Comparison of ENCODE assay signal across 14 cellular contexts in genomic region chr2:1654696-1655374, GRCh38.
DNase-seq lines count a peak whose midpoint lies in the region; ATAC-seq and TF ChIP-seq lines count a peak whose summit lies in the region.
"Had no signal": no experiment of that assay in that cellular context is flagged by ENCODE, and none has a peak within 500 bp of the region (broad histone marks: within the 10 kb centered on the region; RNA-seq: fewer than 3 reads in every experiment).

No MANE protein-coding gene starts in this region.

- H3K36me3 ChIP-seq in adipocyte (ENCODE audit: control insufficient read depth, insufficient read depth, low read length, severe bottlenecking) (peaks cover 38% of the 10 kb centered on the region), left ventricle myocardium inferior (peaks cover 15% of the 10 kb centered on the region), skeletal muscle tissue (ENCODE audit: control insufficient read depth in 3 of 3, insufficient read depth in 3 of 3, low read length in 3 of 3) (peaks cover 0 to 10% (median 0%) of the 10 kb centered on the region in 3 donors)

- intact Hi-C loops in left ventricle myocardium inferior (cut with micrococcal nuclease) = loop anchor here (10.0 kb wide), 1 partner anchor 60 kb away; no protein-coding TSS in a partner anchor

- TF ChIP-seq CTCF in left ventricle myocardium inferior (IDR thresholded peaks at IDR 0.05; ENCODE audit: borderline replicate concordance) = no peak

- H3K9me3 Mint-ChIP-seq in stimulated activated naive B cell treated with anti-CD40 and anti-IgM and Interleukin-4, amounts not matched to agents 10 μg/mL and 1 μg/mL and 100 μg/mL, for 72 hours = no peaks in the 10 kb centered on the region

- no peaks in the 10 kb centered on the region for H3K27me3 ChIP-seq in adipocyte (replicated peaks; ENCODE audit: control insufficient read depth, insufficient read depth, low read length)
- H3K27me3 ChIP-seq in left ventricle myocardium inferior (ENCODE audit: low read depth) = peaks cover 7% of the 10 kb centered on the region
- peaks cover 11 to 29% (median 15%) of the 10 kb centered on the region in 3 donors for H3K27me3 ChIP-seq in skeletal muscle tissue (ENCODE audit: control insufficient read depth in 3 of 3, insufficient read depth in 3 of 3, low read length in 3 of 3)
- H3K27me3 ChIP-seq: SJCRH30 had no signal

- no peak for ATAC-seq in stimulated activated naive B cell treated with anti-CD40 and anti-IgM and Interleukin-4, amounts not matched to agents 10 μg/mL and 1 μg/mL and 100 μg/mL, for 72 hours (replicated peaks)

- H3K36me3 Mint-ChIP-seq in stimulated activated naive B cell treated with anti-CD40 and anti-IgM and Interleukin-4, amounts not matched to agents 10 μg/mL and 1 μg/mL and 100 μg/mL, for 72 hours = peaks cover 0 to 8% of the 10 kb centered on the region in 2 donors

- H3K9me3 ChIP-seq in adipocyte (ENCODE audit: control insufficient read depth, low read length) (no peaks in the 10 kb centered on the region), left ventricle myocardium inferior (replicated peaks) (no peaks in the 10 kb centered on the region), skeletal muscle tissue (ENCODE audit: control insufficient read depth in 3 of 3, low read length in 3 of 3) (no peaks in the 10 kb centered on the region)
- H3K9me3 ChIP-seq: SJCRH30 had no signal

- peak; percentile 46 for DNase-seq in GM03348 (ENCODE audit: low spot score)
- DNase-seq in adipocyte (ENCODE audit: low read depth) = no peak
- DNase-seq in left ventricle myocardium inferior = no peak
- DNase-seq in DMS 273 treated with DMSO at 0.1 percent for 48 hours (lab: John Stamatoyannopoulos, UW) = no peak
- DNase-seq in stimulated activated naive B cell treated with anti-CD40 and anti-IgM and Interleukin-4, amounts not matched to agents 10 μg/mL and 1 μg/mL and 100 μg/mL, for 72 hours = no peak
- no peak for DNase-seq in stimulated activated naive CD4-positive, alpha-beta T cell treated with Interleukin-2 at 50 U/mL for 16 hours (lab: John Stamatoyannopoulos, UW)
- DNase-seq in mucosa of gallbladder (ENCODE audit: low spot score) = no peak
- DNase-seq: activated CD4-positive, alpha-beta T cell treated with anti-CD3 and anti-CD28 coated beads, Interleukin-2, amount 50 U/mL, for 4 hours; midbrain; NCI-H2171; NK-92 treated with Interleukin-12 subunit alpha and Interleukin-12 subunit beta, amount 100 ng/mL, for 24 hours; SJCRH30; stimulated activated CD4-positive, alpha-beta T cell treated with anti-CD3 and anti-CD28 coated beads, Interleukin-4, amount 100 ng/mL, for 24 hours had no signal

- H3K9ac ChIP-seq in adipocyte (ENCODE audit: low read length) = peak overlapping the region; percentile 55
- no peak overlapping the region for H3K9ac ChIP-seq in skeletal muscle tissue (ENCODE audit: low read depth in 1 of 3, low read length in 3 of 3)

- peaks cover 11 to 15% of the 10 kb centered on the region in 2 donors for H3K27me3 Mint-ChIP-seq in stimulated activated naive B cell treated with anti-CD40 and anti-IgM and Interleukin-4, amounts not matched to agents 10 μg/mL and 1 μg/mL and 100 μg/mL, for 72 hours

- no peak overlapping the region for H3K27ac Mint-ChIP-seq in stimulated activated naive B cell treated with anti-CD40 and anti-IgM and Interleukin-4, amounts not matched to agents 10 μg/mL and 1 μg/mL and 100 μg/mL, for 72 hours

- H3K4me3 Mint-ChIP-seq in stimulated activated naive B cell treated with anti-CD40 and anti-IgM and Interleukin-4, amounts not matched to agents 10 μg/mL and 1 μg/mL and 100 μg/mL, for 72 hours = no peak overlapping the region

- H3K27ac ChIP-seq in left ventricle myocardium inferior (replicated peaks) (peak overlapping the region; percentile 75), skeletal muscle tissue (ENCODE audit: low read depth, low read length) (peak overlapping the region; percentile 73)

- peaks cover 3 to 10% of the 10 kb centered on the region in 2 donors for H3K4me1 Mint-ChIP-seq in stimulated activated naive B cell treated with anti-CD40 and anti-IgM and Interleukin-4, amounts not matched to agents 10 μg/mL and 1 μg/mL and 100 μg/mL, for 72 hours

- H3K4me3 ChIP-seq in adipocyte (ENCODE audit: low read length) = no peak overlapping the region
- no peak overlapping the region for H3K4me3 ChIP-seq in left ventricle myocardium inferior
- H3K4me3 ChIP-seq in skeletal muscle tissue (ENCODE audit: low read length in 3 of 3) = no peak overlapping the region
- H3K4me3 ChIP-seq: SJCRH30 had no signal

- H3K4me1 ChIP-seq in adipocyte (ENCODE audit: control insufficient read depth, insufficient read depth, low read length) = peaks cover 62% of the 10 kb centered on the region
- peaks cover 38% of the 10 kb centered on the region for H3K4me1 ChIP-seq in left ventricle myocardium inferior
- H3K4me1 ChIP-seq in skeletal muscle tissue (ENCODE audit: control insufficient read depth in 3 of 3, insufficient read depth in 3 of 3, low read length in 3 of 3) = peaks cover 17 to 26% (median 23%) of the 10 kb centered on the region in 3 donors
